ENCODE assay signal across 2 cellular contexts in the genomic region with DNA sequence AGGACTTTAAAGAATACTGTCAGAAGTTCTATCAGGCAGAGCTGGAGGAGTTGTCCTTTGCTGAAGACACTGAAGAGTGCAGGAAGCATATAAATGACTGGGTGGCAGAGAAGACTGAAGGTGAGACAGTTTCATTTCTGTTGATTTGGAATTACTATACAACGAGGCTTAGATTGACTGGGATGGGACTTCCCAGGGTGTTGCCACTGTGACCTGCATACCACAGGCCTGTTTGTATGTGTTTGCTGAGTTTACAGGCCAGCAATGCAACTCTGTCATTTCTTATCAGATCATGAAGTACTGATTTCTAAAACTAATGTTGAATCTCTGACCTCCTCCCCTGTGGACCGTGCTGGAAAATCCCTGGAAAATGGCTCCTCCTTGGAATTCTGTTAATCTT.
TF ChIP-seq lines count a peak whose summit lies in the region.

No MANE protein-coding gene starts in this region.

TF ChIP-seq in HepG2, 621 proteins besides CTCF, POLR2A, EP300 and RAD21:
- TF ChIP-seq IKZF1 (IDR thresholded peaks at IDR 0.05) (no peak), ZNF225 (CRISPR knock-in tag; IDR thresholded peaks at IDR 0.05) (no peak), ZNF34 (CRISPR knock-in tag; IDR thresholded peaks at IDR 0.05; ENCODE audit: borderline replicate concordance) (no peak), SCMH1 (CRISPR knock-in tag; IDR thresholded peaks at IDR 0.05; ENCODE audit: borderline replicate concordance) (no peak), YY1 (IDR thresholded peaks at IDR 0.05; ENCODE audit: insufficient read depth, insufficient replicate concordance, low read depth, low read length) (no peak), NFATC3 (CRISPR knock-in tag; IDR thresholded peaks at IDR 0.05) (no peak), ZNF230 (CRISPR knock-in tag; IDR thresholded peaks at IDR 0.05) (no peak), ZNF720 (CRISPR knock-in tag; IDR thresholded peaks at IDR 0.05) (no peak), KDM2A (CRISPR knock-in tag; IDR thresholded peaks at IDR 0.05; ENCODE audit: borderline replicate concordance, low read depth) (no peak)
- TF ChIP-seq, protein P1, sequence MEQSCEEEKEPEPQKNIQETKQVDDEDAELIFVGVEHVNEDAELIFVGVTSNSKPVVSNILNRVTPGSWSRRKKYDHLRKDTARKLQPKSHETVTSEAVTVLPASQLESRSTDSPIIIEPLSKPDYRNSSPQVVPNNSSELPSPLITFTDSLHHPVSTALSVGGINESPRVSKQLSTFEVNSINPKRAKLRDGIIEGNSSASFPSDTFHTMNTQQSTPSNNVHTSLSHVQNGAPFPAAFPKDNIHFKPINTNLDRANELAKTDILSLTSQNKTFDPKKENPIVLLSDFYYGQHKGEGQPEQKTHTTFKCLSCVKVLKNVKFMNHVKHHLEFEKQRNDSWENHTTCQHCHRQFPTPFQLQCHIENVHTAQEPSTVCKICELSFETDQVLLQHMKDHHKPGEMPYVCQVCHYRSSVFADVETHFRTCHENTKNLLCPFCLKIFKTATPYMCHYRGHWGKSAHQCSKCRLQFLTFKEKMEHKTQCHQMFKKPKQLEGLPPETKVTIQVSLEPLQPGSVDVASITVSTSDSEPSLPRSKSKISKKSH (CRISPR knock-in tag; IDR thresholded peaks at IDR 0.05; ENCODE audit: borderline replicate concordance) = no peak
- TF ChIP-seq, protein P2, sequence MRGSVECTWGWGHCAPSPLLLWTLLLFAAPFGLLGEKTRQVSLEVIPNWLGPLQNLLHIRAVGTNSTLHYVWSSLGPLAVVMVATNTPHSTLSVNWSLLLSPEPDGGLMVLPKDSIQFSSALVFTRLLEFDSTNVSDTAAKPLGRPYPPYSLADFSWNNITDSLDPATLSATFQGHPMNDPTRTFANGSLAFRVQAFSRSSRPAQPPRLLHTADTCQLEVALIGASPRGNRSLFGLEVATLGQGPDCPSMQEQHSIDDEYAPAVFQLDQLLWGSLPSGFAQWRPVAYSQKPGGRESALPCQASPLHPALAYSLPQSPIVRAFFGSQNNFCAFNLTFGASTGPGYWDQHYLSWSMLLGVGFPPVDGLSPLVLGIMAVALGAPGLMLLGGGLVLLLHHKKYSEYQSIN (CRISPR knock-in tag; IDR thresholded peaks at IDR 0.05; ENCODE audit: borderline replicate concordance) = no peak
- TF ChIP-seq, protein P3, sequence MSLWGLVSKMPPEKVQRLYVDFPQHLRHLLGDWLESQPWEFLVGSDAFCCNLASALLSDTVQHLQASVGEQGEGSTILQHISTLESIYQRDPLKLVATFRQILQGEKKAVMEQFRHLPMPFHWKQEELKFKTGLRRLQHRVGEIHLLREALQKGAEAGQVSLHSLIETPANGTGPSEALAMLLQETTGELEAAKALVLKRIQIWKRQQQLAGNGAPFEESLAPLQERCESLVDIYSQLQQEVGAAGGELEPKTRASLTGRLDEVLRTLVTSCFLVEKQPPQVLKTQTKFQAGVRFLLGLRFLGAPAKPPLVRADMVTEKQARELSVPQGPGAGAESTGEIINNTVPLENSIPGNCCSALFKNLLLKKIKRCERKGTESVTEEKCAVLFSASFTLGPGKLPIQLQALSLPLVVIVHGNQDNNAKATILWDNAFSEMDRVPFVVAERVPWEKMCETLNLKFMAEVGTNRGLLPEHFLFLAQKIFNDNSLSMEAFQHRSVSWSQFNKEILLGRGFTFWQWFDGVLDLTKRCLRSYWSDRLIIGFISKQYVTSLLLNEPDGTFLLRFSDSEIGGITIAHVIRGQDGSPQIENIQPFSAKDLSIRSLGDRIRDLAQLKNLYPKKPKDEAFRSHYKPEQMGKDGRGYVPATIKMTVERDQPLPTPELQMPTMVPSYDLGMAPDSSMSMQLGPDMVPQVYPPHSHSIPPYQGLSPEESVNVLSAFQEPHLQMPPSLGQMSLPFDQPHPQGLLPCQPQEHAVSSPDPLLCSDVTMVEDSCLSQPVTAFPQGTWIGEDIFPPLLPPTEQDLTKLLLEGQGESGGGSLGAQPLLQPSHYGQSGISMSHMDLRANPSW (CRISPR knock-in tag; IDR thresholded peaks at IDR 0.05; ENCODE audit: borderline replicate concordance) = no peak
- TF ChIP-seq, protein P4, sequence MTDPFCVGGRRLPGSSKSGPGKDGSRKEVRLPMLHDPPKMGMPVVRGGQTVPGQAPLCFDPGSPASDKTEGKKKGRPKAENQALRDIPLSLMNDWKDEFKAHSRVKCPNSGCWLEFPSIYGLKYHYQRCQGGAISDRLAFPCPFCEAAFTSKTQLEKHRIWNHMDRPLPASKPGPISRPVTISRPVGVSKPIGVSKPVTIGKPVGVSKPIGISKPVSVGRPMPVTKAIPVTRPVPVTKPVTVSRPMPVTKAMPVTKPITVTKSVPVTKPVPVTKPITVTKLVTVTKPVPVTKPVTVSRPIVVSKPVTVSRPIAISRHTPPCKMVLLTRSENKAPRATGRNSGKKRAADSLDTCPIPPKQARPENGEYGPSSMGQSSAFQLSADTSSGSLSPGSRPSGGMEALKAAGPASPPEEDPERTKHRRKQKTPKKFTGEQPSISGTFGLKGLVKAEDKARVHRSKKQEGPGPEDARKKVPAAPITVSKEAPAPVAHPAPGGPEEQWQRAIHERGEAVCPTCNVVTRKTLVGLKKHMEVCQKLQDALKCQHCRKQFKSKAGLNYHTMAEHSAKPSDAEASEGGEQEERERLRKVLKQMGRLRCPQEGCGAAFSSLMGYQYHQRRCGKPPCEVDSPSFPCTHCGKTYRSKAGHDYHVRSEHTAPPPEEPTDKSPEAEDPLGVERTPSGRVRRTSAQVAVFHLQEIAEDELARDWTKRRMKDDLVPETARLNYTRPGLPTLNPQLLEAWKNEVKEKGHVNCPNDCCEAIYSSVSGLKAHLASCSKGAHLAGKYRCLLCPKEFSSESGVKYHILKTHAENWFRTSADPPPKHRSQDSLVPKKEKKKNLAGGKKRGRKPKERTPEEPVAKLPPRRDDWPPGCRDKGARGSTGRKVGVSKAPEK (CRISPR knock-in tag; IDR thresholded peaks at IDR 0.05; ENCODE audit: borderline replicate concordance) = no peak
- TF ChIP-seq, protein P5, sequence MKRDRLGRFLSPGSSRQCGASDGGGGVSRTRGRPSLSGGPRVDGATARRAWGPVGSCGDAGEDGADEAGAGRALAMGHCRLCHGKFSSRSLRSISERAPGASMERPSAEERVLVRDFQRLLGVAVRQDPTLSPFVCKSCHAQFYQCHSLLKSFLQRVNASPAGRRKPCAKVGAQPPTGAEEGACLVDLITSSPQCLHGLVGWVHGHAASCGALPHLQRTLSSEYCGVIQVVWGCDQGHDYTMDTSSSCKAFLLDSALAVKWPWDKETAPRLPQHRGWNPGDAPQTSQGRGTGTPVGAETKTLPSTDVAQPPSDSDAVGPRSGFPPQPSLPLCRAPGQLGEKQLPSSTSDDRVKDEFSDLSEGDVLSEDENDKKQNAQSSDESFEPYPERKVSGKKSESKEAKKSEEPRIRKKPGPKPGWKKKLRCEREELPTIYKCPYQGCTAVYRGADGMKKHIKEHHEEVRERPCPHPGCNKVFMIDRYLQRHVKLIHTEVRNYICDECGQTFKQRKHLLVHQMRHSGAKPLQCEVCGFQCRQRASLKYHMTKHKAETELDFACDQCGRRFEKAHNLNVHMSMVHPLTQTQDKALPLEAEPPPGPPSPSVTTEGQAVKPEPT (CRISPR knock-in tag; IDR thresholded peaks at IDR 0.05; ENCODE audit: low read depth) = no peak

TF ChIP-seq in GM23338, 12 proteins besides CTCF, POLR2A, EP300 and RAD21:
- TF ChIP-seq, protein P6, sequence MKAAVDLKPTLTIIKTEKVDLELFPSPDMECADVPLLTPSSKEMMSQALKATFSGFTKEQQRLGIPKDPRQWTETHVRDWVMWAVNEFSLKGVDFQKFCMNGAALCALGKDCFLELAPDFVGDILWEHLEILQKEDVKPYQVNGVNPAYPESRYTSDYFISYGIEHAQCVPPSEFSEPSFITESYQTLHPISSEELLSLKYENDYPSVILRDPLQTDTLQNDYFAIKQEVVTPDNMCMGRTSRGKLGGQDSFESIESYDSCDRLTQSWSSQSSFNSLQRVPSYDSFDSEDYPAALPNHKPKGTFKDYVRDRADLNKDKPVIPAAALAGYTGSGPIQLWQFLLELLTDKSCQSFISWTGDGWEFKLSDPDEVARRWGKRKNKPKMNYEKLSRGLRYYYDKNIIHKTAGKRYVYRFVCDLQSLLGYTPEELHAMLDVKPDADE (IDR thresholded peaks at IDR 0.05) = no peak
- no peak for TF ChIP-seq CREB1 (CRISPR knock-in tag; IDR thresholded peaks at IDR 0.05; ENCODE audit: low read depth)
- no peak for TF ChIP-seq ZNF114 (CRISPR knock-in tag; IDR thresholded peaks at IDR 0.05)
- no peak for TF ChIP-seq EZH2phosphoT487 (IDR thresholded peaks at IDR 0.05; ENCODE audit: unreplicated experiment)
- TF ChIP-seq, protein P7, sequence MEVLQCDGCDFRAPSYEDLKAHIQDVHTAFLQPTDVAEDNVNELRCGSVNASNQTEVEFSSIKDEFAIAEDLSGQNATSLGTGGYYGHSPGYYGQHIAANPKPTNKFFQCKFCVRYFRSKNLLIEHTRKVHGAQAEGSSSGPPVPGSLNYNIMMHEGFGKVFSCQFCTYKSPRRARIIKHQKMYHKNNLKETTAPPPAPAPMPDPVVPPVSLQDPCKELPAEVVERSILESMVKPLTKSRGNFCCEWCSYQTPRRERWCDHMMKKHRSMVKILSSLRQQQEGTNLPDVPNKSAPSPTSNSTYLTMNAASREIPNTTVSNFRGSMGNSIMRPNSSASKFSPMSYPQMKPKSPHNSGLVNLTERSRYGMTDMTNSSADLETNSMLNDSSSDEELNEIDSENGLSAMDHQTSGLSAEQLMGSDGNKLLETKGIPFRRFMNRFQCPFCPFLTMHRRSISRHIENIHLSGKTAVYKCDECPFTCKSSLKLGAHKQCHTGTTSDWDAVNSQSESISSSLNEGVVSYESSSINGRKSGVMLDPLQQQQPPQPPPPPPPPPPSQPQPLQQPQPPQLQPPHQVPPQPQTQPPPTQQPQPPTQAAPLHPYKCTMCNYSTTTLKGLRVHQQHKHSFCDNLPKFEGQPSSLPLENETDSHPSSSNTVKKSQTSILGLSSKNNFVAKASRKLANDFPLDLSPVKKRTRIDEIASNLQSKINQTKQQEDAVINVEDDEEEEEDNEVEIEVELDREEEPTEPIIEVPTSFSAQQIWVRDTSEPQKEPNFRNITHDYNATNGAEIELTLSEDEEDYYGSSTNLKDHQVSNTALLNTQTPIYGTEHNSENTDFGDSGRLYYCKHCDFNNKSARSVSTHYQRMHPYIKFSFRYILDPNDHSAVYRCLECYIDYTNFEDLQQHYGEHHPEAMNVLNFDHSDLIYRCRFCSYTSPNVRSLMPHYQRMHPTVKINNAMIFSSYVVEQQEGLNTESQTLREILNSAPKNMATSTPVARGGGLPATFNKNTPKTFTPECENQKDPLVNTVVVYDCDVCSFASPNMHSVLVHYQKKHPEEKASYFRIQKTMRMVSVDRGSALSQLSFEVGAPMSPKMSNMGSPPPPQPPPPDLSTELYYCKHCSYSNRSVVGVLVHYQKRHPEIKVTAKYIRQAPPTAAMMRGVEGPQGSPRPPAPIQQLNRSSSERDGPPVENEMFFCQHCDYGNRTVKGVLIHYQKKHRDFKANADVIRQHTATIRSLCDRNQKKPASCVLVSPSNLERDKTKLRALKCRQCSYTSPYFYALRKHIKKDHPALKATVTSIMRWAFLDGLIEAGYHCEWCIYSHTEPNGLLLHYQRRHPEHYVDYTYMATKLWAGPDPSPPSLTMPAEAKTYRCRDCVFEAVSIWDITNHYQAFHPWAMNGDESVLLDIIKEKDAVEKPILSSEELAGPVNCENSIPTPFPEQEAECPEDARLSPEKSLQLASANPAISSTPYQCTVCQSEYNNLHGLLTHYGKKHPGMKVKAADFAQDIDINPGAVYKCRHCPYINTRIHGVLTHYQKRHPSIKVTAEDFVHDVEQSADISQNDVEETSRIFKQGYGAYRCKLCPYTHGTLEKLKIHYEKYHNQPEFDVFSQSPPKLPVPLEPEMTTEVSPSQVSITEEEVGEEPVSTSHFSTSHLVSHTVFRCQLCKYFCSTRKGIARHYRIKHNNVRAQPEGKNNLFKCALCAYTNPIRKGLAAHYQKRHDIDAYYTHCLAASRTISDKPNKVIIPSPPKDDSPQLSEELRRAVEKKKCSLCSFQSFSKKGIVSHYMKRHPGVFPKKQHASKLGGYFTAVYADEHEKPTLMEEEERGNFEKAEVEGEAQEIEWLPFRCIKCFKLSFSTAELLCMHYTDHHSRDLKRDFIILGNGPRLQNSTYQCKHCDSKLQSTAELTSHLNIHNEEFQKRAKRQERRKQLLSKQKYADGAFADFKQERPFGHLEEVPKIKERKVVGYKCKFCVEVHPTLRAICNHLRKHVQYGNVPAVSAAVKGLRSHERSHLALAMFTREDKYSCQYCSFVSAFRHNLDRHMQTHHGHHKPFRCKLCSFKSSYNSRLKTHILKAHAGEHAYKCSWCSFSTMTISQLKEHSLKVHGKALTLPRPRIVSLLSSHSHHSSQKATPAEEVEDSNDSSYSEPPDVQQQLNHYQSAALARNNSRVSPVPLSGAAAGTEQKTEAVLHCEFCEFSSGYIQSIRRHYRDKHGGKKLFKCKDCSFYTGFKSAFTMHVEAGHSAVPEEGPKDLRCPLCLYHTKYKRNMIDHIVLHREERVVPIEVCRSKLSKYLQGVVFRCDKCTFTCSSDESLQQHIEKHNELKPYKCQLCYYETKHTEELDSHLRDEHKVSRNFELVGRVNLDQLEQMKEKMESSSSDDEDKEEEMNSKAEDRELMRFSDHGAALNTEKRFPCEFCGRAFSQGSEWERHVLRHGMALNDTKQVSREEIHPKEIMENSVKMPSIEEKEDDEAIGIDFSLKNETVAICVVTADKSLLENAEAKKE (CRISPR knock-in tag; IDR thresholded peaks at IDR 0.05) = no peak
- no peak for TF ChIP-seq STAT1 (IDR thresholded peaks at IDR 0.05; ENCODE audit: unreplicated experiment)
- no peak for TF ChIP-seq JUNB (IDR thresholded peaks at IDR 0.05; ENCODE audit: unreplicated experiment)
- no peak for TF ChIP-seq EZH2 (IDR thresholded peaks at IDR 0.05; ENCODE audit: low read depth, unreplicated experiment)
- no peak for TF ChIP-seq NANOG (IDR thresholded peaks at IDR 0.05; ENCODE audit: borderline replicate concordance)
- TF ChIP-seq ZNF331 (CRISPR knock-in tag; IDR thresholded peaks at IDR 0.05; ENCODE audit: low read depth) = no peak
- TF ChIP-seq, protein P8, sequence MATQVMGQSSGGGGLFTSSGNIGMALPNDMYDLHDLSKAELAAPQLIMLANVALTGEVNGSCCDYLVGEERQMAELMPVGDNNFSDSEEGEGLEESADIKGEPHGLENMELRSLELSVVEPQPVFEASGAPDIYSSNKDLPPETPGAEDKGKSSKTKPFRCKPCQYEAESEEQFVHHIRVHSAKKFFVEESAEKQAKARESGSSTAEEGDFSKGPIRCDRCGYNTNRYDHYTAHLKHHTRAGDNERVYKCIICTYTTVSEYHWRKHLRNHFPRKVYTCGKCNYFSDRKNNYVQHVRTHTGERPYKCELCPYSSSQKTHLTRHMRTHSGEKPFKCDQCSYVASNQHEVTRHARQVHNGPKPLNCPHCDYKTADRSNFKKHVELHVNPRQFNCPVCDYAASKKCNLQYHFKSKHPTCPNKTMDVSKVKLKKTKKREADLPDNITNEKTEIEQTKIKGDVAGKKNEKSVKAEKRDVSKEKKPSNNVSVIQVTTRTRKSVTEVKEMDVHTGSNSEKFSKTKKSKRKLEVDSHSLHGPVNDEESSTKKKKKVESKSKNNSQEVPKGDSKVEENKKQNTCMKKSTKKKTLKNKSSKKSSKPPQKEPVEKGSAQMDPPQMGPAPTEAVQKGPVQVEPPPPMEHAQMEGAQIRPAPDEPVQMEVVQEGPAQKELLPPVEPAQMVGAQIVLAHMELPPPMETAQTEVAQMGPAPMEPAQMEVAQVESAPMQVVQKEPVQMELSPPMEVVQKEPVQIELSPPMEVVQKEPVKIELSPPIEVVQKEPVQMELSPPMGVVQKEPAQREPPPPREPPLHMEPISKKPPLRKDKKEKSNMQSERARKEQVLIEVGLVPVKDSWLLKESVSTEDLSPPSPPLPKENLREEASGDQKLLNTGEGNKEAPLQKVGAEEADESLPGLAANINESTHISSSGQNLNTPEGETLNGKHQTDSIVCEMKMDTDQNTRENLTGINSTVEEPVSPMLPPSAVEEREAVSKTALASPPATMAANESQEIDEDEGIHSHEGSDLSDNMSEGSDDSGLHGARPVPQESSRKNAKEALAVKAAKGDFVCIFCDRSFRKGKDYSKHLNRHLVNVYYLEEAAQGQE (IDR thresholded peaks at IDR 0.05; ENCODE audit: unreplicated experiment) = no peak
- no peak for TF ChIP-seq POLR2AphosphoS5 (IDR thresholded peaks at IDR 0.05; ENCODE audit: low read depth)
